ENCODE assay signal across 8 cellular contexts in genomic region chr16:57536306-57537193, GRCh38. TPM values are rescaled to one million over a fixed set of nuclear protein-coding genes. Genes with fewer than 3 reads are reported as not detected.
A peak's percentile ranks its signal among the peaks of the same experiment; 100 is the strongest.
DNase-seq lines count a peak whose midpoint lies in the region; ATAC-seq and TF ChIP-seq lines count a peak whose summit lies in the region.

Gene CCDC102A, minus strand, starts transcription at chr16:57536571. Its CDS starts 7,394 bp downstream, at chr16:57529177.

- H3K36me3 Mint-ChIP-seq in activated naive CD4-positive, alpha-beta T cell treated with anti-CD3 and anti-CD28 coated beads, Interleukin-2, amount 50 U/mL, for 72 hours: no peaks in the 10 kb centered on the region

- WGBS in psoas muscle, 3 donors: 2 to 3% (median 2%) methylated on average over 37 to 74 of the region's 81 CpGs

- peaks cover 15% of the 10 kb centered on the region for H3K4me1 ChIP-seq in OCI-LY1 (ENCODE audit: insufficient read depth, low read length, severe bottlenecking)
- H3K4me1 ChIP-seq in left ventricle myocardium inferior: peaks cover 48% of the 10 kb centered on the region
- peaks cover 11% of the 10 kb centered on the region for H3K4me1 ChIP-seq in psoas muscle

- no peaks in the 10 kb centered on the region for H3K9me3 Mint-ChIP-seq in activated naive CD4-positive, alpha-beta T cell treated with anti-CD3 and anti-CD28 coated beads, Interleukin-2, amount 50 U/mL, for 72 hours

- no peaks in the 10 kb centered on the region for H3F3A ChIP-seq in OCI-LY1 (ENCODE audit: insufficient read depth, low read length)

- H3K79me2 ChIP-seq in OCI-LY1 (ENCODE audit: insufficient read depth, low read length): no peaks in the 10 kb centered on the region

- ATAC-seq in HG02678 (IDR thresholded peaks at IDR 0.05; ENCODE audit: unreplicated experiment) (peak; percentile 27), psoas muscle (peak; percentile 49 to 76 (median 70))
- ATAC-seq in activated naive CD4-positive, alpha-beta T cell treated with anti-CD3 and anti-CD28 coated beads, Interleukin-2, amount 50 U/mL, for 72 hours: peak; percentile 33 to 43

- no peak for TF ChIP-seq CTCF in OCI-LY1 (IDR thresholded peaks at IDR 0.05; ENCODE audit: low read length)
- TF ChIP-seq CTCF in left ventricle myocardium inferior (IDR thresholded peaks at IDR 0.05; ENCODE audit: borderline replicate concordance): no peak
- no peak for TF ChIP-seq CTCF in psoas muscle (IDR thresholded peaks at IDR 0.05)

- H3K9me3 ChIP-seq in OCI-LY1 (ENCODE audit: low read length): no peaks in the 10 kb centered on the region
- H3K9me3 ChIP-seq in left ventricle myocardium inferior (replicated peaks): no peaks in the 10 kb centered on the region
- H3K9me3 ChIP-seq in psoas muscle: no peaks in the 10 kb centered on the region

- H3K27me3 ChIP-seq in OCI-LY1 (ENCODE audit: insufficient read depth, low read length) (no peaks in the 10 kb centered on the region), left ventricle myocardium inferior (ENCODE audit: low read depth) (no peaks in the 10 kb centered on the region), psoas muscle (ENCODE audit: insufficient read depth in 3 of 3, low read length in 2 of 3) (no peaks in the 10 kb centered on the region)

- peak; percentile 21 for DNase-seq in NCI-H146 (lab: John Stamatoyannopoulos, UW)
- DNase-seq in NCI-H146 treated with DMSO at 0.1 percent for 48 hours (lab: John Stamatoyannopoulos, UW; ENCODE audit: unreplicated experiment): no peak
- DNase-seq in activated naive CD4-positive, alpha-beta T cell treated with anti-CD3 and anti-CD28 coated beads, Interleukin-2, amount 50 U/mL, for 72 hours (ENCODE audit: low spot score in 2 of 2): peak; percentile 54 to 87
- DNase-seq in left ventricle myocardium inferior: peak; percentile 40
- DNase-seq in psoas muscle: no peak
- no peak for DNase-seq in NCI-H2029 (lab: John Stamatoyannopoulos, UW)

- peak within 1 kb of the TSS; percentile 92 for H3K4me2 ChIP-seq in OCI-LY1 (ENCODE audit: low read length)

- H3K27ac ChIP-seq in OCI-LY1 (ENCODE audit: low read depth, low read length, poor library complexity, severe bottlenecking): no peak within 1 kb of the TSS
- H3K27ac ChIP-seq in left ventricle myocardium inferior (replicated peaks): peak within 1 kb of the TSS; percentile 96
- H3K27ac ChIP-seq in psoas muscle: peak within 1 kb of the TSS; percentile 51

- peak within 1 kb of the TSS; percentile 79 for H3K9ac ChIP-seq in OCI-LY1 (ENCODE audit: low read length)

- intact Hi-C loops in left ventricle myocardium inferior (cut with micrococcal nuclease) (no loop called here), psoas muscle (cut with DNase I) (no loop called here)

- H3K9me2 ChIP-seq in OCI-LY1 (ENCODE audit: low read depth, low read length): no peaks in the 10 kb centered on the region

- peak within 1 kb of the TSS; percentile 91 to 96 for H3K27ac Mint-ChIP-seq in activated naive CD4-positive, alpha-beta T cell treated with anti-CD3 and anti-CD28 coated beads, Interleukin-2, amount 50 U/mL, for 72 hours

- H2AFZ ChIP-seq in OCI-LY1 (ENCODE audit: low read length): peak within 1 kb of the TSS; percentile 55; the same call in 1 of the 2 replicates

- H4K20me1 ChIP-seq in OCI-LY1 (ENCODE audit: insufficient read depth, low read length): no peaks in the 10 kb centered on the region

- H3K4me3 ChIP-seq in OCI-LY1 (ENCODE audit: low read depth, low read length, poor library complexity, severe bottlenecking) (peak within 1 kb of the TSS; percentile 84), left ventricle myocardium inferior (peak within 1 kb of the TSS; percentile 94), psoas muscle (peak within 1 kb of the TSS; percentile 83)

- no peaks in the 10 kb centered on the region for H3K36me3 ChIP-seq in OCI-LY1 (ENCODE audit: insufficient read depth, low read length)
- no peaks in the 10 kb centered on the region for H3K36me3 ChIP-seq in left ventricle myocardium inferior
- no peaks in the 10 kb centered on the region for H3K36me3 ChIP-seq in psoas muscle (ENCODE audit: insufficient read depth in 1 of 2, low read depth in 1 of 2)

RNA-seq across cellular contexts. Expression of gene CCDC102A, which starts in this region (rescaled TPM):
- 10 to 100 TPM in 1 of 2 donors, 1 to 10 TPM in 1; 5.4 to 13.9 TPM for total RNA-seq in activated naive CD4-positive, alpha-beta T cell treated with anti-CD3 and anti-CD28 coated beads, Interleukin-2, amount 50 U/mL, for 72 hours
- total RNA-seq in left ventricle myocardium inferior (11.3 TPM), psoas muscle (1 to 10 TPM; 1.2 to 2.4 (median 1.9) TPM)
- 1 to 10 TPM in 2 of 3 donors, under 1 TPM in 1; 0.95 to 2.1 (median 1.2) TPM for polyA plus RNA-seq in psoas muscle

Comparison
In these comparisons a context has a peak if more than half of its experiments do, and no peak if none do; other contexts are left out.
1. DNase-seq: peak in NCI-H146 (single experiment), activated naive CD4-positive, alpha-beta T cell treated with anti-CD3 and anti-CD28 coated beads, Interleukin-2, amount 50 U/mL, for 72 hours (2 of 2) and left ventricle myocardium inferior (single experiment); none in NCI-H146 treated with DMSO at 0.1 percent for 48 hours (single experiment), psoas muscle (0 of 2) and NCI-H2029 (single experiment).
2. Peak in every context shown above with its lines, with median percentiles within 50 percentile points of each other: ATAC-seq and H3K4me3 ChIP-seq.